ENCODE assay signal across 10 cellular contexts in the genomic region with DNA sequence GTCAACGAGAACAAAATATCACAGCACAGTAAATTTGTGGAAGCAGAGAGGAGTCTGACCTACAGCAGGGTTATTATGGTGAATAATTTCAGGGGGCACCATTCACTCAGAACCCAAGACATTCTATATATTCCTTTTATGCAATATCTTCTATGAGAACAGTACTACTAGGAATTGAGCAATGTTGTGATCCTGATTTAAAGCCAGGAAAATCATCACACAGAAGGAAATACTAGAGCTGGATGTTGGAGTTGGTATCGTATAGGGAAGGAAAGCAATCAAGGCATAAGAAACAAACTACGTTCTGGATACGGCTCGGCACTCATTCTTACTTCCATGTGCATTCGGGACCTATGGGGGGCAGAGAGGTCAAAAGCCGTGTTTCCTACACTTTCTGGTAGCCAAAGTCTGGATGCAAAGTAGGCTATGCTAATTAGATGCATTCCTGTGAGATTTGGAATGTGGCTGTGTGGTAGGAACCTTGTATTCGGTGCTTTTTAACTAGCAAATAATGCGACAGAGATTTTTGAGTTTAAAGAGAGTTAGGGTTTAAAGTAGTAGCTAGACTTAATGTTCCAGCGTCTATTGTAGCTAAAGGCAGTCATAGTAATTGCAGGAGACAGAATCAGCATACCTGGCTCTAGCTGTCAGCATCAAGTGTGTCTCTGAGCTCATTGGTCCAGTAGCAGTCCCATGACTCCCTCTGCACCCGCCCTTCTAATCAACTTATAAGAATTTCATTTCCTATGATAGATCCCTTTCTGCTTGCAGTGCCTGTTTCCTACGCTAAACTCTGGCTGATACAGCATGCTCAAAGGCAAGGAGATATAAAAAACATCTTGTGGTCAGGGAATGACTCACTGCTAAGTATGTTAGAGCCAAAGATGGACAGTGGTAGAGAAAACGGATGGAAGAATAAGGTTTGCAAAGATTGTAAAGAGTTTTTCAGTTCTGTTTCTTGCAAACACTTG. TPM values are rescaled to one million over a fixed set of nuclear protein-coding genes. Genes with fewer than 3 reads are reported as not detected.
DNase-seq lines count a peak whose midpoint lies in the region; ATAC-seq and TF ChIP-seq lines count a peak whose summit lies in the region.
"Had no signal": no experiment of that assay in that cellular context is flagged by ENCODE, and none has a peak within 500 bp of the region (broad histone marks: within the 10 kb centered on the region; RNA-seq: fewer than 3 reads in every experiment).

No MANE protein-coding gene starts in this region.

- no peaks in the 10 kb centered on the region for H3K27me3 Mint-ChIP-seq in activated T-helper 17 cell treated with anti-CD3 and anti-CD28 coated beads, Interleukin-2, amount 50 U/mL, for 72 hours
- H3K27me3 Mint-ChIP-seq: naive B cell had no signal

- no peak overlapping the region for H3K27ac Mint-ChIP-seq in activated T-helper 17 cell treated with anti-CD3 and anti-CD28 coated beads, Interleukin-2, amount 50 U/mL, for 72 hours
- H3K27ac Mint-ChIP-seq: naive B cell had no signal

- no peak for DNase-seq in left lung
- DNase-seq in effector CD4-positive, alpha-beta T cell, result no peak
- DNase-seq in NCI-H526 treated with DMSO at 0.1 percent for 48 hours (lab: John Stamatoyannopoulos, UW), result no peak
- DNase-seq: activated CD8-positive, alpha-beta memory T cell treated with anti-CD3 and anti-CD28 coated beads for 24 hours; naive B cell had no signal

- H3K4me1 ChIP-seq in ES-I3 (ENCODE audit: insufficient read depth, low read length) (peaks cover 4% of the 10 kb centered on the region), HUES48 (ENCODE audit: control insufficient read depth, insufficient read depth, low read length) (peaks cover 14% of the 10 kb centered on the region), left lung (no peaks in the 10 kb centered on the region)

- H3K9ac ChIP-seq in ES-I3 (ENCODE audit: low read depth, low read length) (peak overlapping the region; percentile 10; the same call in 1 of the 2 replicates), HUES48 (ENCODE audit: low read depth, low read length) (no peak overlapping the region; the same call in 1 of the 2 replicates)

- H3K36me3 Mint-ChIP-seq in activated T-helper 17 cell treated with anti-CD3 and anti-CD28 coated beads, Interleukin-2, amount 50 U/mL, for 72 hours (ENCODE audit: low read depth), result no peaks in the 10 kb centered on the region
- H3K36me3 Mint-ChIP-seq: naive B cell had no signal

- no peaks in the 10 kb centered on the region for H3K27me3 ChIP-seq in HUES48 (ENCODE audit: control insufficient read depth, insufficient read depth, low read length)
- H3K27me3 ChIP-seq in left lung, result no peaks in the 10 kb centered on the region

- no peak overlapping the region for H3K4me3 Mint-ChIP-seq in activated T-helper 17 cell treated with anti-CD3 and anti-CD28 coated beads, Interleukin-2, amount 50 U/mL, for 72 hours
- H3K4me3 Mint-ChIP-seq: naive B cell had no signal

- ATAC-seq in left lung, result peak; percentile 80
- no peak for ATAC-seq in activated T-helper 17 cell treated with anti-CD3 and anti-CD28 coated beads, Interleukin-2, amount 50 U/mL, for 72 hours (replicated peaks)
- no peak for ATAC-seq in esophagus mucosa

- H3K9me3 ChIP-seq in ES-I3 (ENCODE audit: control insufficient read depth, insufficient read depth, low read length) (no peaks in the 10 kb centered on the region), HUES48 (ENCODE audit: control insufficient read depth, insufficient read depth, low read length) (no peaks in the 10 kb centered on the region), left lung (no peaks in the 10 kb centered on the region)

- no peaks in the 10 kb centered on the region for H3K4me1 Mint-ChIP-seq in activated T-helper 17 cell treated with anti-CD3 and anti-CD28 coated beads, Interleukin-2, amount 50 U/mL, for 72 hours
- H3K4me1 Mint-ChIP-seq: naive B cell had no signal

- intact Hi-C loops in left lung (cut with DNase I), result no loop called here

- H3K36me3 ChIP-seq in ES-I3 (ENCODE audit: insufficient read depth, low read length) (no peaks in the 10 kb centered on the region), HUES48 (ENCODE audit: control insufficient read depth, insufficient read depth, low read length) (no peaks in the 10 kb centered on the region), left lung (no peaks in the 10 kb centered on the region)

- H3K27ac ChIP-seq in HUES48 (ENCODE audit: low read depth, low read length), result no peak overlapping the region
- peak overlapping the region; percentile 1 for H3K27ac ChIP-seq in angular gyrus (ENCODE audit: low read depth, low read length)
- no peak overlapping the region for H3K27ac ChIP-seq in left lung

- peaks cover under 1% of the 10 kb centered on the region for H3K9me3 Mint-ChIP-seq in activated T-helper 17 cell treated with anti-CD3 and anti-CD28 coated beads, Interleukin-2, amount 50 U/mL, for 72 hours

- TF ChIP-seq CTCF in left lung (IDR thresholded peaks at IDR 0.05), result no peak

- H3K4me3 ChIP-seq in HUES48 (ENCODE audit: low read depth, low read length) (peak overlapping the region; percentile 18), left lung (no peak overlapping the region)

RNA-seq across cellular contexts. Expression of a gene that starts 43.3 kb away (rescaled TPM):
- total RNA-seq in left lung (10 to 100 TPM; 22.4 to 35.7 TPM), esophagus mucosa (4.4 TPM)
- not detected for total RNA-seq in activated T-helper 17 cell treated with anti-CD3 and anti-CD28 coated beads, Interleukin-2, amount 50 U/mL, for 72 hours
